Comparison of ENCODE assay signal across 8 cellular contexts in genomic region chr22:45263790-45264269, GRCh38. TPM values are rescaled to one million over a fixed set of nuclear protein-coding genes. Genes with fewer than 3 reads are reported as not detected.
A peak's percentile ranks its signal among the peaks of the same experiment; 100 is the strongest.
DNase-seq lines count a peak whose midpoint lies in the region; ATAC-seq and TF ChIP-seq lines count a peak whose summit lies in the region.

No MANE protein-coding gene starts in this region.

- H3K27ac ChIP-seq in WERI-Rb-1 = peak overlapping the region; percentile 44
- H3K27ac ChIP-seq in cardiac muscle cell = no peak overlapping the region
- H3K27ac ChIP-seq in CD4-positive, alpha-beta T cell (ENCODE audit: low read depth, low read length) = no peak overlapping the region

- peaks cover 8% of the 10 kb centered on the region for H3K4me1 Mint-ChIP-seq in CD4-positive, alpha-beta T cell (ENCODE audit: low read depth)

- H3K36me3 ChIP-seq in WERI-Rb-1 (no peaks in the 10 kb centered on the region), cardiac muscle cell (no peaks in the 10 kb centered on the region)

- no peaks in the 10 kb centered on the region for H3K9me3 Mint-ChIP-seq in CD4-positive, alpha-beta T cell

- peak; percentile 92 for TF ChIP-seq CTCF in WERI-Rb-1 (IDR thresholded peaks at IDR 0.05; ENCODE audit: low read depth, low read length)
- TF ChIP-seq CTCF in cardiac muscle cell (IDR thresholded peaks at IDR 0.05; ENCODE audit: low read depth, low read length) = peak; percentile 87
- no peak for TF ChIP-seq CTCF in CD4-positive, alpha-beta T cell (IDR thresholded peaks at IDR 0.05)

- no peaks in the 10 kb centered on the region for H3K9me3 ChIP-seq in WERI-Rb-1 (ENCODE audit: severe bottlenecking)
- no peaks in the 10 kb centered on the region for H3K9me3 ChIP-seq in cardiac muscle cell (ENCODE audit: low read depth)
- H3K9me3 ChIP-seq in CD4-positive, alpha-beta T cell (ENCODE audit: control insufficient read depth, low read length) = no peaks in the 10 kb centered on the region

- POLR2A ChIA-PET in CD4-positive, alpha-beta T cell (lab: Charles Lee) = no interaction called here

- ATAC-seq in GM21515 (IDR thresholded peaks at IDR 0.05; ENCODE audit: unreplicated experiment) = peak; percentile 41
- ATAC-seq in CD4-positive, alpha-beta T cell (ENCODE audit: poor library complexity) = no peak

- DNase-seq in DMS153 treated with DMSO at 0.1 percent for 48 hours (lab: John Stamatoyannopoulos, UW; ENCODE audit: unreplicated experiment) = peak; percentile 62
- peak; percentile 67 for DNase-seq in HT-29 (ENCODE audit: low spot score)
- DNase-seq in WERI-Rb-1 = peak; percentile 84
- DNase-seq in cardiac muscle cell (ENCODE audit: low read depth in 1 of 2, low spot score in 1 of 2) = peak; percentile 89 to 90
- peak in 9 of 10 donors; percentile 52 to 95 (median 64) for DNase-seq in posterior cingulate gyrus
- DNase-seq in stimulated activated CD4-positive, alpha-beta T cell treated with anti-CD3 and anti-CD28 coated beads, Interleukin-1b, Interleukin-23, amount 100 ng/mL, for 48 hours = no peak
- DNase-seq in CD4-positive, alpha-beta T cell = no peak

- no peak overlapping the region for H3K27ac Mint-ChIP-seq in CD4-positive, alpha-beta T cell

- no peaks in the 10 kb centered on the region for H3K4me1 ChIP-seq in cardiac muscle cell (ENCODE audit: low read depth)

- CTCF ChIA-PET in CD4-positive, alpha-beta T cell (lab: Charles Lee) = no interaction called here

- no peaks in the 10 kb centered on the region for H3K36me3 Mint-ChIP-seq in CD4-positive, alpha-beta T cell (ENCODE audit: low read depth)

- intact Hi-C loops in posterior cingulate gyrus (cut with DNase I) = loop anchor here (10.0 kb wide), 2 partner anchors 99 to 159 kb away; partner anchors contain the start of gene NUP50
- intact Hi-C loops in CD4-positive, alpha-beta T cell (cut with DNase I, micrococcal nuclease) = no loop called here

- H3K4me3 ChIP-seq in WERI-Rb-1 (ENCODE audit: low read depth, low read length) (no peak overlapping the region), cardiac muscle cell (no peak overlapping the region)

- H3K27me3 Mint-ChIP-seq in CD4-positive, alpha-beta T cell = peaks cover 20% of the 10 kb centered on the region

- no peaks in the 10 kb centered on the region for H3K27me3 ChIP-seq in WERI-Rb-1 (ENCODE audit: insufficient read depth, low read depth, severe bottlenecking)
- no peaks in the 10 kb centered on the region for H3K27me3 ChIP-seq in cardiac muscle cell
- H3K27me3 ChIP-seq in CD4-positive, alpha-beta T cell (ENCODE audit: control insufficient read depth, insufficient read depth, low read length) = no peaks in the 10 kb centered on the region

- no peak overlapping the region for H3K4me3 Mint-ChIP-seq in CD4-positive, alpha-beta T cell

RNA-seq across cellular contexts. Expression of gene UPK3A, which starts 20.9 kb away (rescaled TPM):
- total RNA-seq in HT-29 (2014; rRNA removed; shearing (Covaris generic)) = 4.7 and 6.0 TPM in 2 replicates
- 0.21 TPM in 1 of 2 replicates, not detected in the other for total RNA-seq in cardiac muscle cell
- polyA plus RNA-seq in cardiac muscle cell = 0.45 TPM in 1 of 2 replicates, not detected in the other
- not detected for total RNA-seq in CD4-positive, alpha-beta T cell

RNA-seq across cellular contexts. Expression of gene KIAA0930, which starts 23.1 kb away (rescaled TPM):
- total RNA-seq in HT-29 (2014; rRNA removed; shearing (Covaris generic)) = 43.2 and 49.0 TPM in 2 replicates
- total RNA-seq in cardiac muscle cell = 12.7 and 21.5 TPM in 2 replicates
- polyA plus RNA-seq in cardiac muscle cell = 11.8 and 18.9 TPM in 2 replicates
- 1 to 10 TPM; 6.7 to 7.4 TPM for total RNA-seq in CD4-positive, alpha-beta T cell

RNA-seq across cellular contexts. Expression of gene FAM118A, which starts 45.9 kb away (rescaled TPM):
- 31.0 and 45.4 TPM in 2 replicates for total RNA-seq in HT-29 (2014; rRNA removed; shearing (Covaris generic))
- 104 and 240 TPM in 2 replicates for total RNA-seq in cardiac muscle cell
- 227 and 323 TPM in 2 replicates for polyA plus RNA-seq in cardiac muscle cell
- total RNA-seq in CD4-positive, alpha-beta T cell = 100 to 1,000 TPM; 159 to 161 TPM

Comparison
In these comparisons a context has a peak if more than half of its experiments do, and no peak if none do; other contexts are left out.
1. DNase-seq: peak in DMS153 treated with DMSO at 0.1 percent for 48 hours (single experiment), HT-29 (single experiment), WERI-Rb-1 (single experiment), cardiac muscle cell (2 of 2) and posterior cingulate gyrus (9 of 10); none in stimulated activated CD4-positive, alpha-beta T cell treated with anti-CD3 and anti-CD28 coated beads, Interleukin-1b, Interleukin-23, amount 100 ng/mL, for 48 hours (single experiment) and CD4-positive, alpha-beta T cell (0 of 10).